ENCODE assay signal across 12 cellular contexts in the genomic region with DNA sequence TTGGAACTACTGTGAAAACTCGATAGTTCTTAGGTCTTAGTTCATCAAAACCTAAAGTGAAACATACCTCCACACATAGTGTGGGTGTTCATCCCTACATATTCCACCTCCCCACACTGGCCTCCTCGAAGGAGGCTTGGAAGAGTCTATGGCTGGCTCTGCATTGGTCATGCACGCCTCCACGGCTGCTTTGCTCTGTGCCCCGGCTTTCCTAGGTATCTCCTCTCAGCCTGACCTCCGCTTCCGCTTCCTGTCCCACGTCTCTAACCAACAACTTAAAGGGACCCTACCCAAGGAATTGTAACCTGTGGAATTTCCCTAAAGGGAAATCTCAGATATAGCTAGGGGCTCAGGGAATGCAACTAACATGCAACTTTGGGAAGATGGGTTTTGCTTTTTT.
DNase-seq lines count a peak whose midpoint lies in the region; ATAC-seq and TF ChIP-seq lines count a peak whose summit lies in the region.
"Had no signal": no experiment of that assay in that cellular context is flagged by ENCODE, and none has a peak within 500 bp of the region (broad histone marks: within the 10 kb centered on the region; RNA-seq: fewer than 3 reads in every experiment).

No MANE protein-coding gene starts in this region.

- no peak for TF ChIP-seq EP300 in upper lobe of left lung (IDR thresholded peaks at IDR 0.05)

- H3K27ac Mint-ChIP-seq in activated T-cell treated with anti-CD3 and anti-CD28 coated beads, Interleukin-2, amount 50 U/mL, for 24 hours: no peak overlapping the region
- H3K27ac Mint-ChIP-seq: activated B cell treated with CpG ODN at 0.5 μM for 24 hours had no signal

- ATAC-seq in left lobe of liver (peak; percentile 88), upper lobe of left lung (ENCODE audit: low FRiP score in 2 of 2) (peak; percentile 26 to 44), HG03108 (IDR thresholded peaks at IDR 0.05; ENCODE audit: unreplicated experiment) (no peak), GM21381 (IDR thresholded peaks at IDR 0.05; ENCODE audit: unreplicated experiment) (no peak), HG02763 (IDR thresholded peaks at IDR 0.05; ENCODE audit: unreplicated experiment) (no peak)

- no peak for TF ChIP-seq CTCF in upper lobe of left lung (IDR thresholded peaks at IDR 0.05)

- peak overlapping the region; percentile 6 for H3K4me3 Mint-ChIP-seq in activated T-cell treated with anti-CD3 and anti-CD28 coated beads, Interleukin-2, amount 50 U/mL, for 24 hours
- H3K4me3 Mint-ChIP-seq: activated B cell treated with CpG ODN at 0.5 μM for 24 hours had no signal

- no peak for TF ChIP-seq POLR2A in upper lobe of left lung (IDR thresholded peaks at IDR 0.05)

- H3K4me1 Mint-ChIP-seq in activated T-cell treated with anti-CD3 and anti-CD28 coated beads, Interleukin-2, amount 50 U/mL, for 24 hours (ENCODE audit: low read depth): peaks cover 13% of the 10 kb centered on the region

- H3K4me3 ChIP-seq in adipocyte (ENCODE audit: low read length) (peak overlapping the region; percentile 79), upper lobe of left lung (peak overlapping the region in 3 of 4 donors; percentile 3 to 31 (median 16))

- H3K27ac ChIP-seq in upper lobe of left lung: peak overlapping the region in 3 of 4 donors; percentile 6 to 49 (median 22)
- H3K27ac ChIP-seq: KMS-11, parathyroid adenoma had no signal

- no peaks in the 10 kb centered on the region for H3K27me3 ChIP-seq in adipocyte (replicated peaks; ENCODE audit: control insufficient read depth, insufficient read depth, low read length)
- no peaks in the 10 kb centered on the region for H3K27me3 ChIP-seq in upper lobe of left lung
- H3K27me3 ChIP-seq: tibial nerve had no signal

- H3K9me3 ChIP-seq in adipocyte (ENCODE audit: control insufficient read depth, low read length): no peaks in the 10 kb centered on the region
- H3K9me3 ChIP-seq in upper lobe of left lung: no peaks in the 10 kb centered on the region
- H3K9me3 ChIP-seq: tibial nerve had no signal

- H3K9me3 Mint-ChIP-seq in activated T-cell treated with anti-CD3 and anti-CD28 coated beads, Interleukin-2, amount 50 U/mL, for 24 hours: no peaks in the 10 kb centered on the region
- H3K9me3 Mint-ChIP-seq: activated B cell treated with CpG ODN at 0.5 μM for 24 hours had no signal

- DNase-seq in activated T-cell treated with anti-CD3 and anti-CD28 coated beads, Interleukin-2, amount 50 U/mL, for 24 hours: no peak
- DNase-seq in activated T-cell treated with anti-CD3 and anti-CD28 coated beads, Interleukin-2, amount 50 U/mL, for 1 hour: no peak
- DNase-seq in adipocyte (ENCODE audit: low read depth) (no peak), left lobe of liver (ENCODE audit: low spot score) (peak; percentile 58), upper lobe of left lung (no peak)
- DNase-seq: activated B cell treated with CpG ODN at 0.5 μM for 24 hours had no signal

- peak overlapping the region; percentile 79 for H3K9ac ChIP-seq in adipocyte (ENCODE audit: low read length)
- H3K9ac ChIP-seq: KMS-11, parathyroid adenoma had no signal

- WGBS in upper lobe of left lung, 2 donors: 47 to 62% methylated on average over 8 of the region's 8 CpGs

- H3K36me3 ChIP-seq in adipocyte (ENCODE audit: control insufficient read depth, insufficient read depth, low read length, severe bottlenecking): no peaks in the 10 kb centered on the region
- H3K36me3 ChIP-seq in upper lobe of left lung: no peaks in the 10 kb centered on the region
- H3K36me3 ChIP-seq: tibial nerve had no signal

- no peaks in the 10 kb centered on the region for H3K36me3 Mint-ChIP-seq in activated T-cell treated with anti-CD3 and anti-CD28 coated beads, Interleukin-2, amount 50 U/mL, for 24 hours (ENCODE audit: low read depth)

- peaks cover 29% of the 10 kb centered on the region for H3K27me3 Mint-ChIP-seq in activated T-cell treated with anti-CD3 and anti-CD28 coated beads, Interleukin-2, amount 50 U/mL, for 24 hours

- H3K4me1 ChIP-seq in adipocyte (ENCODE audit: control insufficient read depth, insufficient read depth, low read length) (peaks cover 12% of the 10 kb centered on the region), upper lobe of left lung (peaks cover 10 to 19% (median 15%) of the 10 kb centered on the region in 4 donors)
- H3K4me1 ChIP-seq: parathyroid adenoma had no signal

Comparison
In these comparisons a context has a peak if more than half of its experiments do, and no peak if none do; other contexts are left out.
1. ATAC-seq: peak in left lobe of liver (single experiment) and upper lobe of left lung (2 of 2); none in HG03108 (single experiment), GM21381 (single experiment) and HG02763 (single experiment).